ENCODE assay signal across 5 cellular contexts in the genomic region with DNA sequence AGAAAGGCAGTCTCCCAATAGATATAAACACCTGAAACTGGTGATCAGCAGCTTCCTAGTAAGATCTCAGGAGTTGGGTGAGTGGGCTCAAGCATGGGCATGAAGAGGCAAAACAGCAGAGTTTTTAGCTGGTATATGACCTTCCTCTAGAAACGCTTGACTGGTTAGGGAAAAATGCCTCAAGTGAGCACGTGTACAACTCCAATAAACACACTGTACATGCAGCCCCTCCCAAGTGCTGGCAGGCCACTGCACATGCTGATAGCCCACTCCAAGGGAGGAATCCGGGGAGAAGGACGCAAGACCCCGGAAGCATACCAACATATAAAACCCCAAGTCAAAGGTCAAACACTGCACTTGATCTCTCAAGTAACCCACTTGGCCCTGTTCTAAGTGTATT.
"Had no signal": no experiment of that assay in that cellular context is flagged by ENCODE, and none has a peak within 500 bp of the region (broad histone marks: within the 10 kb centered on the region; RNA-seq: fewer than 3 reads in every experiment).

No MANE protein-coding gene starts in this region.

- H3K27ac ChIP-seq: HL-60 had no signal

- DNase-seq: H9, HCEC 1CT had no signal

- ATAC-seq: GM23338, HepG2 had no signal

- H3K4me3 ChIP-seq: GM23338 had no signal
